9 cellular contexts compared by ENCODE assay signal in the genomic region with DNA sequence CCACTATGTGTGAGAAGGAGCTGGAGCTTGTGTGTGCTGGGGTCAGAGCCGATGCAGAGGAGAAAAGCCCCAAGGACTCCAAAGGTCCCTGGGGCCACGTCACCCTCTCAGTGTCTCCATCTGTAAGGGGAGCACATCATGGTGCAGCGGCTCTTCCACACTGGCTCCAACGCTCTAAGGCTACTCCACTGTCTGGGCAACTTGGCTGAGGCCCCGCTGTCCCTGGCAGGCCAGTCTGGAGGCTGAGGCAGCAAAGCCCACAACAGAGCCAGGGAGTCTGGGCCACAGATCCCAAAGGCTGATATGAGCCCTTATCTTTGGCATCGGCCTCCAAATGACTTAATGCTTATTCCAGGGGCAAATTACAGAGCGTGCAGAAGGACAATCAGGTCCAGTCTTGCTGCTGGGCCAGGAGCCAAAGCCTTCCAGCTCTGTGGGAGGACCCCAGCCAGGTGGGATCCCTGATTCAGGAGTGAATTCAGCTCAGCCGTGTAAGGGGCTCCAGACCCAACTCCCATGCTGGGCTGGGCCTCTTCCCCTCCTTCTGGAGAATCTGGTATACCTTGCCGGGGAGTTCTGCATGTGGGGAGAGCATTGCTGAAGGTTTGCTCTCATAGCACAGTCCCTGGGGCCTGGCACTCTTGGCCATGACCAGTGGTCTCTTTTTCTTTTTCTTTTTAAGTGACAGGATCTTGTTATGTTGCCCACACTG. TPM values are rescaled to one million over a fixed set of nuclear protein-coding genes. Genes with fewer than 3 reads are reported as not detected.
DNase-seq lines count a peak whose midpoint lies in the region; ATAC-seq and TF ChIP-seq lines count a peak whose summit lies in the region.
"Had no signal": no experiment of that assay in that cellular context is flagged by ENCODE, and none has a peak within 500 bp of the region (broad histone marks: within the 10 kb centered on the region; RNA-seq: fewer than 3 reads in every experiment).

No MANE protein-coding gene starts in this region.

- no peaks in the 10 kb centered on the region for H3K27me3 ChIP-seq in CD8-positive, alpha-beta memory T cell (ENCODE audit: insufficient read depth, low read length, poor library complexity, severe bottlenecking)

- H3K27ac ChIP-seq in CD8-positive, alpha-beta memory T cell (ENCODE audit: low read depth, low read length) = peak overlapping the region; percentile 95

- POLR2A ChIA-PET in CD8-positive, alpha-beta memory T cell (lab: Charles Lee) = interaction anchor here (0.8 to 7.5 kb wide), 5 partner anchors 11 to 447 kb away, joined by 3 to 78 read pairs (median 8); a partner anchor contains a TSS

- H3K4me1 Mint-ChIP-seq in CD8-positive, alpha-beta memory T cell = peaks cover 67 to 76% (median 67%) of the 10 kb centered on the region in 3 donors
- H3K4me1 Mint-ChIP-seq in activated naive CD8-positive, alpha-beta T cell treated with anti-CD3 and anti-CD28 coated beads, Interleukin-2, amount 50 U/mL, for 24 hours = peaks cover 72% of the 10 kb centered on the region
- H3K4me1 Mint-ChIP-seq in nephron progenitor cell = peaks cover 42% of the 10 kb centered on the region

- peaks cover 17% of the 10 kb centered on the region for H3K36me3 ChIP-seq in CD8-positive, alpha-beta memory T cell (ENCODE audit: insufficient read depth, low read length)

- no peak for ATAC-seq in activated naive CD8-positive, alpha-beta T cell treated with anti-CD3 and anti-CD28 coated beads, Interleukin-2, amount 50 U/mL, for 24 hours
- ATAC-seq in GM18870 (IDR thresholded peaks at IDR 0.05; ENCODE audit: unreplicated experiment) = no peak
- no peak for ATAC-seq in HG03460 (IDR thresholded peaks at IDR 0.05; ENCODE audit: unreplicated experiment)
- no peak for ATAC-seq in omental fat pad (ENCODE audit: low FRiP score)

- peak overlapping the region; percentile 93 to 100 (median 98) for H3K27ac Mint-ChIP-seq in CD8-positive, alpha-beta memory T cell
- H3K27ac Mint-ChIP-seq in activated naive CD8-positive, alpha-beta T cell treated with anti-CD3 and anti-CD28 coated beads, Interleukin-2, amount 50 U/mL, for 24 hours = peak overlapping the region; percentile 98
- no peak overlapping the region for H3K27ac Mint-ChIP-seq in nephron progenitor cell

- peak overlapping the region; percentile 89 for H3K4me3 ChIP-seq in CD8-positive, alpha-beta memory T cell (ENCODE audit: low read length)

- H3K4me3 Mint-ChIP-seq in CD8-positive, alpha-beta memory T cell = peak overlapping the region; percentile 84 to 99 (median 88)
- H3K4me3 Mint-ChIP-seq in activated naive CD8-positive, alpha-beta T cell treated with anti-CD3 and anti-CD28 coated beads, Interleukin-2, amount 50 U/mL, for 24 hours = peak overlapping the region; percentile 86
- H3K4me3 Mint-ChIP-seq in nephron progenitor cell = peak overlapping the region; percentile 30

- peaks cover 8 to 27% (median 10%) of the 10 kb centered on the region in 3 donors for H3K36me3 Mint-ChIP-seq in CD8-positive, alpha-beta memory T cell
- H3K36me3 Mint-ChIP-seq in activated naive CD8-positive, alpha-beta T cell treated with anti-CD3 and anti-CD28 coated beads, Interleukin-2, amount 50 U/mL, for 24 hours (ENCODE audit: low read depth) = peaks cover 29% of the 10 kb centered on the region
- no peaks in the 10 kb centered on the region for H3K36me3 Mint-ChIP-seq in nephron progenitor cell (ENCODE audit: low read depth)

- CTCF ChIA-PET in CD8-positive, alpha-beta memory T cell (lab: Charles Lee) = interaction anchor here (1.3 to 14.6 kb wide), 6 partner anchors 9 to 30 kb away, joined by 5 to 385 read pairs (median 15); a partner anchor contains a TSS

- TF ChIP-seq CTCF in nephron progenitor cell (IDR thresholded peaks at IDR 0.05) (no peak), omental fat pad (IDR thresholded peaks at IDR 0.05) (no peak)

- in situ Hi-C loops in KBM-7 (cut with MboI; ENCODE audit: low pct_unique_long_range_greater_than_20kb, low sequenced_read_pairs) = no loop called here

- peaks cover 0 to 4% (median 0%) of the 10 kb centered on the region in 5 donors for H3K9me3 Mint-ChIP-seq in CD8-positive, alpha-beta memory T cell
- no peaks in the 10 kb centered on the region for H3K9me3 Mint-ChIP-seq in activated naive CD8-positive, alpha-beta T cell treated with anti-CD3 and anti-CD28 coated beads, Interleukin-2, amount 50 U/mL, for 24 hours
- H3K9me3 Mint-ChIP-seq in nephron progenitor cell = no peaks in the 10 kb centered on the region

- peaks cover 0 to 15% of the 10 kb centered on the region in 2 donors for H3K27me3 Mint-ChIP-seq in CD8-positive, alpha-beta memory T cell
- H3K27me3 Mint-ChIP-seq in activated naive CD8-positive, alpha-beta T cell treated with anti-CD3 and anti-CD28 coated beads, Interleukin-2, amount 50 U/mL, for 24 hours = peaks cover 2% of the 10 kb centered on the region
- peaks cover 42% of the 10 kb centered on the region for H3K27me3 Mint-ChIP-seq in nephron progenitor cell (ENCODE audit: low read depth, poor library complexity)

- peaks cover 67% of the 10 kb centered on the region for H3K4me1 ChIP-seq in CD8-positive, alpha-beta memory T cell (ENCODE audit: insufficient read depth, low read length)

- peak in 2 of 5 donors; percentile 40 to 59 for DNase-seq in CD8-positive, alpha-beta memory T cell
- peak; percentile 19 for DNase-seq in KBM-7
- no peak for DNase-seq in activated naive CD8-positive, alpha-beta T cell treated with anti-CD3 and anti-CD28 coated beads, Interleukin-2, amount 50 U/mL, for 24 hours
- no peak for DNase-seq in nephron progenitor cell
- no peak for DNase-seq in NCI-H226
- DNase-seq in omental fat pad (ENCODE audit: low spot score) = no peak

- no peaks in the 10 kb centered on the region for H3K9me3 ChIP-seq in CD8-positive, alpha-beta memory T cell (ENCODE audit: low read length)

RNA-seq across cellular contexts. Expression of a gene that starts 1.8 kb away (rescaled TPM):
- 100 to 1,000 TPM; 214 to 237 TPM for total RNA-seq in CD8-positive, alpha-beta memory T cell
- polyA plus RNA-seq in CD8-positive, alpha-beta memory T cell = 518 TPM
- total RNA-seq in omental fat pad = 100 to 1,000 TPM in 1 of 4 donors, 10 to 100 TPM in 1, 1 to 10 TPM in 2; 8.5 to 199 (median 18.8) TPM

RNA-seq across cellular contexts. Expression of a gene that starts 8.7 kb away (rescaled TPM):
- 10 to 100 TPM; 16.2 to 18.0 TPM for total RNA-seq in CD8-positive, alpha-beta memory T cell
- polyA plus RNA-seq in CD8-positive, alpha-beta memory T cell = 0.49 TPM
- 1 to 10 TPM in 1 of 4 donors, under 1 TPM in 1, not detected in 2; 0.84 to 3.3 TPM for total RNA-seq in omental fat pad
- total RNA-seq: temporal lobe had no signal

RNA-seq across cellular contexts. Expression of a gene that starts 30.7 kb away (rescaled TPM):
- total RNA-seq in CD8-positive, alpha-beta memory T cell = under 1 TPM; 0.07 to 0.24 TPM
- polyA plus RNA-seq in CD8-positive, alpha-beta memory T cell = not detected
- total RNA-seq in omental fat pad = 1 to 10 TPM in 3 of 4 donors, under 1 TPM in 1; 0.63 to 9.8 (median 2.6) TPM
- total RNA-seq: temporal lobe had no signal

Comparison
In these comparisons a context has a peak if more than half of its experiments do, and no peak if none do; other contexts are left out.
1. H3K4me3 Mint-ChIP-seq: peak in every context shown above with its lines; median percentile 88 in CD8-positive, alpha-beta memory T cell; 86 in activated naive CD8-positive, alpha-beta T cell treated with anti-CD3 and anti-CD28 coated beads, Interleukin-2, amount 50 U/mL, for 24 hours; 30 in nephron progenitor cell.